16 cellular contexts compared by ENCODE assay signal in the genomic region with DNA sequence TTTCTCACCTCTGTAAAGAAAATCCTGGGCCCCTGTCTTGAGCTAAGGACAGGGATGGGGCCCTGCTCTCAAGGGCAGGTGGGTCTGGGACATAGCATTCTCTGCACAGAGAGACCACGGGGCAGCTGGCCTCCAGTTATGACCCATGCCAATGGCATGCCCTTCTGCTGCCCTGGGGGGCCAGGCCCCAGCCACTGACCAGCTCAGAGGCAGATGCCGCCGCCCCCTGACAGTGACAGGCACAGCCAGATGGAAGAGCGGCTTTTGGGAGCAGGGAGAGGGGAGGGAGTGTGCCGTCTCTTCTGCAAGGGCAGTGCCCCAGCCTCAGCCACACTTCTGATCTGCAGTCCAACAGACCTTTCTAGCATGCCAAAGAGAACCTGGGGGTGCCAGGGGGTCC.
DNase-seq lines count a peak whose midpoint lies in the region; ATAC-seq and TF ChIP-seq lines count a peak whose summit lies in the region.
"Had no signal": no experiment of that assay in that cellular context is flagged by ENCODE, and none has a peak within 500 bp of the region (broad histone marks: within the 10 kb centered on the region; RNA-seq: fewer than 3 reads in every experiment).

No MANE protein-coding gene starts in this region.

- no peaks in the 10 kb centered on the region for H3K9me3 Mint-ChIP-seq in endodermal cell
- no peaks in the 10 kb centered on the region for H3K9me3 Mint-ChIP-seq in activated T-cell treated with anti-CD3 and anti-CD28 coated beads, Interleukin-2, amount 50 U/mL, for 4 hours
- H3K9me3 Mint-ChIP-seq: activated CD4-positive, alpha-beta T cell treated with anti-CD3 and anti-CD28 coated beads, Interleukin-2, amount 10 ng/mL, durations not matched to agents 24 days and 14 days had no signal

- no peaks in the 10 kb centered on the region for H3K79me2 ChIP-seq in trophoblast cell (ENCODE audit: control insufficient read depth, insufficient read depth, low read length, poor library complexity)
- H3K79me2 ChIP-seq: parathyroid adenoma had no signal

- H3K4me1 Mint-ChIP-seq in endodermal cell: no peaks in the 10 kb centered on the region
- no peaks in the 10 kb centered on the region for H3K4me1 Mint-ChIP-seq in activated T-cell treated with anti-CD3 and anti-CD28 coated beads, Interleukin-2, amount 50 U/mL, for 4 hours (ENCODE audit: low read depth)
- H3K4me1 Mint-ChIP-seq: activated CD4-positive, alpha-beta T cell treated with anti-CD3 and anti-CD28 coated beads, Interleukin-2, amount 10 ng/mL, durations not matched to agents 24 days and 14 days; activated naive CD8-positive, alpha-beta T cell treated with anti-CD3 and anti-CD28 coated beads for 36 hours had no signal

- TF ChIP-seq POLR2A in gastrocnemius medialis (IDR thresholded peaks at IDR 0.05): peak in 1 of 2 donors; percentile 12

- H3K27me3 ChIP-seq in endodermal cell (ENCODE audit: control insufficient read depth, insufficient read depth, low read length, poor library complexity, severe bottlenecking) (no peaks in the 10 kb centered on the region), trophoblast cell (ENCODE audit: insufficient read depth, low read length) (no peaks in the 10 kb centered on the region), gastrocnemius medialis (no peaks in the 10 kb centered on the region)

- intact Hi-C loops in gastrocnemius medialis (cut with DNase I; ENCODE audit: low total_unique reads): no loop called here

- in situ Hi-C loops in gastrocnemius medialis (cut with MboI; ENCODE audit: low sequenced_read_pairs in 4 of 4): no loop called here

- H3K18ac ChIP-seq in trophoblast cell (ENCODE audit: low read length): no peak overlapping the region

- no peak overlapping the region for H2BK120ac ChIP-seq in trophoblast cell (ENCODE audit: insufficient read depth, low read length, poor library complexity)

- TF ChIP-seq CTCF in endodermal cell (conservative IDR thresholded peaks at IDR 0.05) (no peak), gastrocnemius medialis (IDR thresholded peaks at IDR 0.05 in 4 of 5, conservative IDR thresholded peaks at IDR 0.05 in 1 of 5) (no peak)

- H3K4me1 ChIP-seq in endodermal cell (ENCODE audit: control insufficient read depth, insufficient read depth, low read length) (no peaks in the 10 kb centered on the region), trophoblast cell (ENCODE audit: control insufficient read depth in 1 of 2, insufficient read depth in 2 of 2, low read length in 2 of 2) (peaks cover 4 to 5% of the 10 kb centered on the region in 2 experiments), gastrocnemius medialis (no peaks in the 10 kb centered on the region)
- H3K4me1 ChIP-seq: parathyroid adenoma had no signal

- no peak overlapping the region for H4K91ac ChIP-seq in trophoblast cell (ENCODE audit: low read depth, low read length)

- no peak overlapping the region for H3K4me2 ChIP-seq in trophoblast cell (ENCODE audit: low read length)

- H3K27me3 Mint-ChIP-seq in endodermal cell (ENCODE audit: insufficient read depth): peaks cover 4% of the 10 kb centered on the region
- peaks cover 20% of the 10 kb centered on the region for H3K27me3 Mint-ChIP-seq in activated T-cell treated with anti-CD3 and anti-CD28 coated beads, Interleukin-2, amount 50 U/mL, for 4 hours (ENCODE audit: low read depth)
- H3K27me3 Mint-ChIP-seq: activated CD4-positive, alpha-beta T cell treated with anti-CD3 and anti-CD28 coated beads, Interleukin-2, amount 10 ng/mL, durations not matched to agents 24 days and 14 days had no signal

- H3K4ac ChIP-seq in trophoblast cell (ENCODE audit: low read depth, low read length): no peak overlapping the region

- H3K9me3 ChIP-seq in endodermal cell (ENCODE audit: control insufficient read depth, low read length) (no peaks in the 10 kb centered on the region), trophoblast cell (ENCODE audit: insufficient read depth, low read depth, low read length) (no peaks in the 10 kb centered on the region), gastrocnemius medialis (no peaks in the 10 kb centered on the region)

- no peak overlapping the region for H4K12ac ChIP-seq in trophoblast cell (ENCODE audit: low read depth, low read length)

- H3K23ac ChIP-seq in trophoblast cell (ENCODE audit: low read length): no peak overlapping the region

- no peak overlapping the region for H3K4me3 Mint-ChIP-seq in endodermal cell
- no peak overlapping the region for H3K4me3 Mint-ChIP-seq in activated T-cell treated with anti-CD3 and anti-CD28 coated beads, Interleukin-2, amount 50 U/mL, for 4 hours
- H3K4me3 Mint-ChIP-seq: activated CD4-positive, alpha-beta T cell treated with anti-CD3 and anti-CD28 coated beads, Interleukin-2, amount 10 ng/mL, durations not matched to agents 24 days and 14 days; activated naive CD8-positive, alpha-beta T cell treated with anti-CD3 and anti-CD28 coated beads for 36 hours had no signal

- no peak for ATAC-seq in activated T-cell treated with anti-CD3 and anti-CD28 coated beads, Interleukin-2, amount 50 U/mL, for 4 hours
- ATAC-seq in HG03135 (IDR thresholded peaks at IDR 0.05; ENCODE audit: unreplicated experiment) (no peak), gastrocnemius medialis (no peak), GM19452 (IDR thresholded peaks at IDR 0.05; ENCODE audit: unreplicated experiment) (no peak)

- no peak overlapping the region for H2AFZ ChIP-seq in trophoblast cell (ENCODE audit: insufficient read depth, low read length, poor library complexity)
- H2AFZ ChIP-seq: parathyroid adenoma had no signal

- H2AK5ac ChIP-seq in trophoblast cell (ENCODE audit: low read length): no peak overlapping the region

- H3K14ac ChIP-seq in trophoblast cell (ENCODE audit: low read length): no peak overlapping the region

- no peak overlapping the region for H4K8ac ChIP-seq in trophoblast cell (ENCODE audit: low read depth, low read length)

- H3K36me3 ChIP-seq in endodermal cell (ENCODE audit: control insufficient read depth, insufficient read depth, low read length): no peaks in the 10 kb centered on the region
- H3K36me3 ChIP-seq in trophoblast cell (ENCODE audit: control insufficient read depth in 1 of 2, insufficient read depth in 2 of 2, low read length in 2 of 2): no peaks in the 10 kb centered on the region
- H3K36me3 ChIP-seq in gastrocnemius medialis: no peaks in the 10 kb centered on the region

- H3K27ac Mint-ChIP-seq in endodermal cell: no peak overlapping the region
- H3K27ac Mint-ChIP-seq: activated CD4-positive, alpha-beta T cell treated with anti-CD3 and anti-CD28 coated beads, Interleukin-2, amount 10 ng/mL, durations not matched to agents 24 days and 14 days; activated naive CD8-positive, alpha-beta T cell treated with anti-CD3 and anti-CD28 coated beads for 36 hours had no signal

- DNase-seq in Daoy (ENCODE audit: low read depth) (peak; percentile 59), NCI-H226 (peak; percentile 34), endodermal cell (peak; percentile 51), trophoblast cell (peak; percentile 80 to 81), gastrocnemius medialis (no peak)
- no peak for DNase-seq in activated T-cell treated with anti-CD3 and anti-CD28 coated beads, Interleukin-2, amount 50 U/mL, for 4 hours
- DNase-seq: activated CD4-positive, alpha-beta T cell treated with anti-CD3 and anti-CD28 coated beads, Interleukin-2, amount 10 ng/mL, durations not matched to agents 24 days and 14 days; activated naive CD8-positive, alpha-beta T cell treated with anti-CD3 and anti-CD28 coated beads for 36 hours; cerebellar nuclear complex; COR-L47; GDM1; NCI-H1105 treated with DMSO at 0.1 percent for 48 hours; NCI-H2171 had no signal

- no peaks in the 10 kb centered on the region for H3K79me1 ChIP-seq in trophoblast cell (ENCODE audit: low read length)

- 82 to 95% methylated on average over 4 to 5 of the region's 5 CpGs for WGBS in endodermal cell (ENCODE audit: insufficient coverage in 1 of 2, insufficient read length in 1 of 2), 2 experiments
- no CpG with 5 or more reads among the region's 5 CpGs for WGBS in trophoblast cell (ENCODE audit: extremely low coverage, insufficient coverage, insufficient read length)

- H3K9ac ChIP-seq in endodermal cell (ENCODE audit: extremely low read depth, low read length, poor library complexity, severe bottlenecking) (no peak overlapping the region), trophoblast cell (ENCODE audit: low read length) (no peak overlapping the region)
- H3K9ac ChIP-seq: parathyroid adenoma had no signal

- no peak overlapping the region for H2BK5ac ChIP-seq in trophoblast cell (ENCODE audit: low read depth, low read length, poor library complexity)

- no peaks in the 10 kb centered on the region for H3K36me3 Mint-ChIP-seq in endodermal cell (ENCODE audit: low read depth)
- no peaks in the 10 kb centered on the region for H3K36me3 Mint-ChIP-seq in activated T-cell treated with anti-CD3 and anti-CD28 coated beads, Interleukin-2, amount 50 U/mL, for 4 hours (ENCODE audit: insufficient read depth)
- H3K36me3 Mint-ChIP-seq: activated naive CD8-positive, alpha-beta T cell treated with anti-CD3 and anti-CD28 coated beads for 36 hours had no signal

- no peak overlapping the region for H3K27ac ChIP-seq in endodermal cell (ENCODE audit: low read depth, low read length)
- H3K27ac ChIP-seq in trophoblast cell (ENCODE audit: low read depth, low read length): no peak overlapping the region
- no peak overlapping the region for H3K27ac ChIP-seq in gastrocnemius medialis
- H3K27ac ChIP-seq: parathyroid adenoma had no signal

- H3K4me3 ChIP-seq in endodermal cell (ENCODE audit: low read length): no peak overlapping the region
- no peak overlapping the region for H3K4me3 ChIP-seq in trophoblast cell (ENCODE audit: low read depth, low read length)
- no peak overlapping the region for H3K4me3 ChIP-seq in gastrocnemius medialis

- H2BK12ac ChIP-seq in trophoblast cell (ENCODE audit: low read length): no peak overlapping the region

Comparison
In these comparisons a context has a peak if more than half of its experiments do, and no peak if none do; other contexts are left out.
1. DNase-seq: peak in Daoy (single experiment), NCI-H226 (single experiment), endodermal cell (single experiment) and trophoblast cell (2 of 2); none in activated T-cell treated with anti-CD3 and anti-CD28 coated beads, Interleukin-2, amount 50 U/mL, for 4 hours (single experiment) and gastrocnemius medialis (0 of 2).